8 cellular contexts compared by ENCODE assay signal in genomic region chr14:24297190-24297964, GRCh38. TPM values are rescaled to one million over a fixed set of nuclear protein-coding genes. Genes with fewer than 3 reads are reported as not detected.
A peak's percentile ranks its signal among the peaks of the same experiment; 100 is the strongest.
DNase-seq lines count a peak whose midpoint lies in the region; ATAC-seq and TF ChIP-seq lines count a peak whose summit lies in the region.

No MANE protein-coding gene starts in this region.

- TF ChIP-seq EP300 in neural cell (conservative IDR thresholded peaks at IDR 0.05; ENCODE audit: poor library complexity, severe bottlenecking) = no peak
- TF ChIP-seq EP300 in sigmoid colon (IDR thresholded peaks at IDR 0.05) = no peak

- peaks cover 0 to 31% (median 25%) of the 10 kb centered on the region in 4 donors for H3K4me1 ChIP-seq in sigmoid colon

- TF ChIP-seq POLR2A in sigmoid colon (IDR thresholded peaks at IDR 0.05) = no peak

- peak; percentile 5 for ATAC-seq in HG02642 (IDR thresholded peaks at IDR 0.05; ENCODE audit: poor library complexity, unreplicated experiment)

- CTCF ChIA-PET in activated naive CD4-positive, alpha-beta T cell treated with anti-CD3 and anti-CD28 coated beads, Interleukin-2, amount 10 ng/mL, durations not matched to agents 7 days and 5 days (lab: Charles Lee) = interaction anchor here (0.7 to 8.3 kb wide), 22 partner anchors 9 to 240 kb away, joined by 3 to 223 read pairs (median 6); partner anchors contain the start of genes CHMP4A, CIDEB, GMPR2 and IRF9

- H3K4me1 Mint-ChIP-seq in activated naive CD4-positive, alpha-beta T cell treated with anti-CD3 and anti-CD28 coated beads, Interleukin-2, amount 10 ng/mL, durations not matched to agents 7 days and 5 days = peaks cover 58% of the 10 kb centered on the region

- no peak for DNase-seq in activated naive CD4-positive, alpha-beta T cell treated with anti-CD3 and anti-CD28 coated beads, Interleukin-2, amount 10 ng/mL, durations not matched to agents 7 days and 5 days
- DNase-seq in activated naive CD4-positive, alpha-beta T cell treated with Interleukin-2 at 50 U/mL for 16 hours = no peak
- DNase-seq in NCI-H526 (lab: John Stamatoyannopoulos, UW) = peak; percentile 19 to 54
- DNase-seq in cerebellar cortex (ENCODE audit: low spot score) = peak; percentile 47
- no peak for DNase-seq in sigmoid colon
- no peak for DNase-seq in AG08395 (ENCODE audit: low spot score)

- H3K9me2 ChIP-seq in neural cell (ENCODE audit: insufficient read depth, low read length) = no peaks in the 10 kb centered on the region

- intact Hi-C loops in sigmoid colon (cut with DNase I) = loop anchor here (1.0 kb wide), 1 partner anchor 54 kb away; no protein-coding TSS in a partner anchor

- H3K27ac ChIP-seq in neural cell (ENCODE audit: low read length) (no peak overlapping the region), sigmoid colon (no peak overlapping the region)

- 31 to 48% methylated on average over 5 of the region's 5 CpGs for WGBS in sigmoid colon, 2 donors

- H3K9ac ChIP-seq in neural cell (ENCODE audit: low read length) = no peak overlapping the region

- H3K27me3 Mint-ChIP-seq in activated naive CD4-positive, alpha-beta T cell treated with anti-CD3 and anti-CD28 coated beads, Interleukin-2, amount 10 ng/mL, durations not matched to agents 7 days and 5 days = peaks cover 5% of the 10 kb centered on the region

- H3K9me3 Mint-ChIP-seq in activated naive CD4-positive, alpha-beta T cell treated with anti-CD3 and anti-CD28 coated beads, Interleukin-2, amount 10 ng/mL, durations not matched to agents 7 days and 5 days = no peaks in the 10 kb centered on the region

- H3K27me3 ChIP-seq in neural cell (ENCODE audit: insufficient read depth, low read depth, low read length) = no peaks in the 10 kb centered on the region
- H3K27me3 ChIP-seq in sigmoid colon = no peaks in the 10 kb centered on the region

- H3K36me3 ChIP-seq in neural cell (ENCODE audit: insufficient read depth, low read length) (no peaks in the 10 kb centered on the region), sigmoid colon (peaks cover 6 to 39% (median 19%) of the 10 kb centered on the region in 4 donors)

- H3K27ac Mint-ChIP-seq in activated naive CD4-positive, alpha-beta T cell treated with anti-CD3 and anti-CD28 coated beads, Interleukin-2, amount 10 ng/mL, durations not matched to agents 7 days and 5 days = peak overlapping the region; percentile 82

- H3K9me3 ChIP-seq in neural cell (ENCODE audit: low read length) (no peaks in the 10 kb centered on the region), sigmoid colon (no peaks in the 10 kb centered on the region)

- peak; percentile 29 for TF ChIP-seq RAD21 in neural cell (conservative IDR thresholded peaks at IDR 0.05)

- H3F3A ChIP-seq in neural cell (ENCODE audit: insufficient read depth, low read length, poor library complexity, severe bottlenecking) = no peaks in the 10 kb centered on the region

- no peak overlapping the region for H3K4me2 ChIP-seq in neural cell (ENCODE audit: low read length)

- H3K4me3 ChIP-seq in neural cell (ENCODE audit: low read length) (no peak overlapping the region), sigmoid colon (no peak overlapping the region)

- H3K79me2 ChIP-seq in neural cell (replicated peaks; ENCODE audit: insufficient read depth, low read length) = no peaks in the 10 kb centered on the region

- no peaks in the 10 kb centered on the region for H4K20me1 ChIP-seq in neural cell (ENCODE audit: insufficient read depth)

- peaks cover 28% of the 10 kb centered on the region for H3K36me3 Mint-ChIP-seq in activated naive CD4-positive, alpha-beta T cell treated with anti-CD3 and anti-CD28 coated beads, Interleukin-2, amount 10 ng/mL, durations not matched to agents 7 days and 5 days

- H2AFZ ChIP-seq in neural cell (ENCODE audit: low read depth, low read length) = no peak overlapping the region

- H3K4me3 Mint-ChIP-seq in activated naive CD4-positive, alpha-beta T cell treated with anti-CD3 and anti-CD28 coated beads, Interleukin-2, amount 10 ng/mL, durations not matched to agents 7 days and 5 days = peak overlapping the region; percentile 7

- TF ChIP-seq CTCF in neural cell (IDR thresholded peaks at IDR 0.05; ENCODE audit: poor library complexity, severe bottlenecking) (peak; percentile 61), sigmoid colon (IDR thresholded peaks at IDR 0.05) (peak in 2 of 4 experiments; percentile 9 to 30)

TF ChIP-seq in neural cell, 6 proteins besides CTCF, POLR2A, EP300 and RAD21:
- TF ChIP-seq POLR2AphosphoS5 (IDR thresholded peaks at IDR 0.05) = no peak
- TF ChIP-seq REST (IDR thresholded peaks at IDR 0.05; ENCODE audit: borderline replicate concordance) = no peak
- TF ChIP-seq MXI1 (conservative IDR thresholded peaks at IDR 0.05; ENCODE audit: poor library complexity, severe bottlenecking) = no peak
- no peak for TF ChIP-seq EZH2 (IDR thresholded peaks at IDR 0.05; ENCODE audit: borderline replicate concordance, insufficient read depth, low read length, poor library complexity, severe bottlenecking)
- TF ChIP-seq SMC3 (conservative IDR thresholded peaks at IDR 0.05; ENCODE audit: poor library complexity) = peak; percentile 60
- TF ChIP-seq TAF1 (IDR thresholded peaks at IDR 0.05; ENCODE audit: low read depth) = no peak

RNA-seq across cellular contexts. Expression of gene DHRS1, which starts 2.2 kb away (rescaled TPM):
- 5.5 and 6.9 TPM in 2 replicates for polyA plus RNA-seq in neural cell
- 3.4 and 6.5 TPM in 2 replicates for polyA minus RNA-seq in neural cell
- total RNA-seq in sigmoid colon = 10 to 100 TPM; 13.9 to 34.6 (median 29.3) TPM
- 10 to 100 TPM; 39.6 to 56.6 (median 40.8) TPM for polyA plus RNA-seq in sigmoid colon

RNA-seq across cellular contexts. Expression of gene NOP9, which starts 2.3 kb away (rescaled TPM):
- 13.0 and 19.5 TPM in 2 replicates for polyA plus RNA-seq in neural cell
- polyA minus RNA-seq in neural cell = 26.2 and 31.9 TPM in 2 replicates
- 10 to 100 TPM; 12.8 to 16.8 (median 14.9) TPM for total RNA-seq in sigmoid colon
- polyA plus RNA-seq in sigmoid colon = 10 to 100 TPM in 2 of 3 donors, 1 to 10 TPM in 1; 7.8 to 29.0 (median 11.3) TPM

RNA-seq across cellular contexts. Expression of gene CIDEB, which starts 10.4 kb away (rescaled TPM):
- polyA plus RNA-seq in neural cell (not detected in 2 replicates), sigmoid colon (1 to 10 TPM; 7.2 to 8.6 (median 7.2) TPM)
- polyA minus RNA-seq in neural cell = not detected in 2 replicates
- 1 to 10 TPM; 4.7 to 9.5 (median 8.0) TPM for total RNA-seq in sigmoid colon

RNA-seq across cellular contexts. Expression of gene LTB4R2, which starts 12.6 kb away (rescaled TPM):
- polyA plus RNA-seq in neural cell = 3.4 and 5.0 TPM in 2 replicates
- polyA minus RNA-seq in neural cell = 6.4 and 8.8 TPM in 2 replicates
- 1 to 10 TPM; 2.5 to 5.5 (median 4.3) TPM for total RNA-seq in sigmoid colon
- polyA plus RNA-seq in sigmoid colon = 1 to 10 TPM in 1 of 3 donors, under 1 TPM in 1, not detected in 1; under 0.01 to 3.9 TPM

RNA-seq across cellular contexts. Expression of gene LTB4R, which starts 13.9 kb away (rescaled TPM):
- polyA plus RNA-seq in neural cell = 4.3 and 5.2 TPM in 2 replicates
- 2.2 and 3.5 TPM in 2 replicates for polyA minus RNA-seq in neural cell
- total RNA-seq in sigmoid colon = 1 to 10 TPM; 2.1 to 4.2 (median 2.9) TPM
- 1 to 10 TPM in 2 of 3 donors, under 1 TPM in 1; 0.60 to 9.8 (median 2.1) TPM for polyA plus RNA-seq in sigmoid colon

Comparison
In these comparisons a context has a peak if more than half of its experiments do, and no peak if none do; other contexts are left out.
1. DNase-seq: peak in NCI-H526 (2 of 2) and cerebellar cortex (single experiment); none in activated naive CD4-positive, alpha-beta T cell treated with anti-CD3 and anti-CD28 coated beads, Interleukin-2, amount 10 ng/mL, durations not matched to agents 7 days and 5 days (single experiment), activated naive CD4-positive, alpha-beta T cell treated with Interleukin-2 at 50 U/mL for 16 hours (single experiment), sigmoid colon (single experiment) and AG08395 (single experiment).